In the genomic region with DNA sequence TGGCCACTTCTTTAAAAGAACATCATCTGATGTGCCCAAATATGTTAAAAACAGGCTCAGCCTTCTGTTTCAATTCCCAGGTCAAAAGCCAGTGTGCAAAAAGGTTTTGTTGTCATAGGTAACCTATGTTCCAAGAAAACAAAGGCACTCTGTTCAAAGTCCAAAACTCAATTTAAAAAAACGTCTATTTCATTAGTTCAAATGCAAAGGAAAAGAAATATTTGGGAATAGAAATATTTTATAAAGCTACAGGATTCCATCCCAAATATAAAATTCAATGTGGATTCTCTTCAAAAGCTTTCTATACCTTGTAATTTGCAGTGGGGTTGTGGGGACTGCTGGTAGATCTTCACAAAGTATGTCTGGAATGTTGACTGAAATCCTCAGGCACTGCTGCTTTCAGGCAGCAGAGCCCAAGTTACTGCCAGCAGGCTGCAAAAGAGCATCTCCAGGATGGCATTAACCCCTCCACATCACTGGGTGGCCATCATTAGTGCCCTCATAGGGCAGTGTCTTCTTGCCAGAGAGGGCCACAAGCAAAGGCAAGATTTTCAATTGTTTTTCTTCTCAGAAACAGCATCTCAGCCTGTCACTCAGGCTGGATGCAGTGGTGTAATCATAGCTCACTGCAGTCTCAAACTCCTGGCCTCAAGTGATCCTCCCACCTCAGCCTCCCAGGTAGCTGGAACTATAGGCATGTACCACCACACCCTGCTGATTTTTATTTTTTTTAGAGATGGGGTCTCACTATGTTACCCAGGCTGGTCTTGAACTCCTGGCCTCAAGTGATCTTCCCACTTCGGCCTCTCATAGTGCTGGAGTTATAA, we compare ENCODE assay signal across 1 cellular context.
TF ChIP-seq lines count a peak whose summit lies in the region.

No MANE protein-coding gene starts in this region.

TF ChIP-seq in HepG2, 621 proteins besides CTCF, POLR2A, EP300 and RAD21 (continued from another document):
- TF ChIP-seq, protein P1, sequence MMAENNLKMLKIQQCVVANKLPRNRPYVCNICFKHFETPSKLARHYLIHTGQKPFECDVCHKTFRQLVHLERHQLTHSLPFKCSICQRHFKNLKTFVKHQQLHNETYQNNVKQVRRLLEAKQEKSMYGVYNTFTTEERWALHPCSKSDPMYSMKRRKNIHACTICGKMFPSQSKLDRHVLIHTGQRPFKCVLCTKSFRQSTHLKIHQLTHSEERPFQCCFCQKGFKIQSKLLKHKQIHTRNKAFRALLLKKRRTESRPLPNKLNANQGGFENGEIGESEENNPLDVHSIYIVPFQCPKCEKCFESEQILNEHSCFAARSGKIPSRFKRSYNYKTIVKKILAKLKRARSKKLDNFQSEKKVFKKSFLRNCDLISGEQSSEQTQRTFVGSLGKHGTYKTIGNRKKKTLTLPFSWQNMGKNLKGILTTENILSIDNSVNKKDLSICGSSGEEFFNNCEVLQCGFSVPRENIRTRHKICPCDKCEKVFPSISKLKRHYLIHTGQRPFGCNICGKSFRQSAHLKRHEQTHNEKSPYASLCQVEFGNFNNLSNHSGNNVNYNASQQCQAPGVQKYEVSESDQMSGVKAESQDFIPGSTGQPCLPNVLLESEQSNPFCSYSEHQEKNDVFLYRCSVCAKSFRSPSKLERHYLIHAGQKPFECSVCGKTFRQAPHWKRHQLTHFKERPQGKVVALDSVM (CRISPR knock-in tag; IDR thresholded peaks at IDR 0.05), result peak; percentile 73
- peak; percentile 61; the same call in 1 of the 2 replicates for TF ChIP-seq ZNF24 (IDR thresholded peaks at IDR 0.05)
- TF ChIP-seq NCOR1 (IDR thresholded peaks at IDR 0.05; ENCODE audit: borderline replicate concordance, low read length), result peak; percentile 93
- TF ChIP-seq ZNF225 (CRISPR knock-in tag; IDR thresholded peaks at IDR 0.05), result no peak
- TF ChIP-seq SMC3 (IDR thresholded peaks at IDR 0.05; ENCODE audit: low read length), result 0 out of 2 replicates have a peak, but pooled peaks have one; percentile 3
- peak; percentile 97 for TF ChIP-seq TEAD3 (CRISPR knock-in tag; optimal IDR thresholded peaks at IDR 0.05; ENCODE audit: borderline replicate concordance)
- TF ChIP-seq MAF1 (CRISPR knock-in tag; IDR thresholded peaks at IDR 0.05; ENCODE audit: borderline replicate concordance), result no peak
- TF ChIP-seq ZNF549 (CRISPR knock-in tag; IDR thresholded peaks at IDR 0.05), result no peak
TF ChIP-seq in HepG2: peak in this region for 22.
